17 cellular contexts compared by ENCODE assay signal in the genomic region with DNA sequence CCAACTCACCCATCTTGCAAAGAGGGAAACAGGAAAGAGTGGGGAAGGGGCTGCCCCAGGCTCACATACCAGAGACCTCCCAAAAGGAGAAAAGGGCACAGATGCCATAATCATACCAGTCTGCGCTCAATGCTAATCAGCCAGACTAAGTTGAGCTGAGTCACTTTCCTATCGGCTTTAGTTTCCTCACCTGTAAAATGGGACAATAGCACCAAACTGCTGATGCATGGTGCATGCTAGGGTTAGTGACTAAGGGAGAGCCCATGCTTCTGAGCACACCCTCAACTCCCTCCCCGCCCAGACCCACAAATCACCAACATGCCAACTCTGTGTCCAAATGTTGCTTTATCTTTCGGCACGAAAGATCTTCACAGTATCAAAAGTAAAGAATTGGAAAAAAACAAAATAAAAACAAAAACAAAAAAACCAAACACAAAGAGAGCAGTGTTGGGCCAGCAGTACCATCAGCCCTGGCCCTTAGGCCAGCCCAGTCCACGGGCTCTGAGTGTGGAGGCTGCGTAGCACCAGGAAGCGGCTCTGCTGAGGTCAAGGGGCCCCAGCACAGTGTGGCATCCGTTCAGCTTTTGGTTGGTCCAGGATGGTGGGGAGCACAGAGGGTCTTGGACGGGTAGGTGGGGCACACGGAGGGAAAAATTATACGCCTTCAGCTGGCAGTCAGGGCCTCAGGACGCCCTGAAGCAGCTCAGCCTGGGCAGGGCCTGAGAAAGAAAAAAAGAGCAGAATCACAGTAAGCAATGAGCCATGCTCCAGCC. TPM values are rescaled to one million over a fixed set of nuclear protein-coding genes. Genes with fewer than 3 reads are reported as not detected.
DNase-seq lines count a peak whose midpoint lies in the region; ATAC-seq and TF ChIP-seq lines count a peak whose summit lies in the region.
"Had no signal": no experiment of that assay in that cellular context is flagged by ENCODE, and none has a peak within 500 bp of the region (broad histone marks: within the 10 kb centered on the region; RNA-seq: fewer than 3 reads in every experiment).

No MANE protein-coding gene starts in this region.

- peaks cover 6 to 15% of the 10 kb centered on the region in 2 experiments; a peak in 2 of 4 replicates for H3K4me1 ChIP-seq in SK-N-SH (ENCODE audit: control insufficient read depth in 1 of 2, insufficient read depth in 2 of 2, low read depth in 1 of 2, low read length in 1 of 2)
- no peaks in the 10 kb centered on the region; the same call in 1 of the 2 replicates for H3K4me1 ChIP-seq in GM23338 (ENCODE audit: insufficient read depth)
- H3K4me1 ChIP-seq in neural progenitor cell, result no peaks in the 10 kb centered on the region
- no peaks in the 10 kb centered on the region for H3K4me1 ChIP-seq in A673 (ENCODE audit: insufficient read depth, low read length, poor library complexity, severe bottlenecking)

- no peak for TF ChIP-seq RAD21 in SK-N-SH (IDR thresholded peaks at IDR 0.05; ENCODE audit: low read length)

- peaks cover 10% of the 10 kb centered on the region for H3F3A ChIP-seq in SK-N-SH (replicated peaks; ENCODE audit: insufficient read depth)
- peaks cover 13% of the 10 kb centered on the region for H3F3A ChIP-seq in GM23338 (replicated peaks; ENCODE audit: low read depth)
- peaks cover 22% of the 10 kb centered on the region for H3F3A ChIP-seq in neural progenitor cell (ENCODE audit: low read depth)

- H3K4me3 Mint-ChIP-seq in GM23338 (peak overlapping the region; percentile 32; the same call in 1 of the 3 replicates), neural progenitor cell (peak overlapping the region; percentile 46)
- H3K4me3 Mint-ChIP-seq in activated naive CD8-positive, alpha-beta T cell treated with anti-CD3 and anti-CD28 coated beads, Interleukin-2, amount 10 ng/mL, durations not matched to agents 7 days and 5 days, result no peak overlapping the region

- peaks cover 35% of the 10 kb centered on the region for H3K79me2 ChIP-seq in SK-N-SH (ENCODE audit: insufficient read depth)
- H3K79me2 ChIP-seq in GM23338 (replicated peaks; ENCODE audit: insufficient read depth), result peaks cover 16% of the 10 kb centered on the region
- H3K79me2 ChIP-seq in neural progenitor cell (ENCODE audit: low read depth), result peaks cover 25% of the 10 kb centered on the region

- H3K4me1 Mint-ChIP-seq in GM23338 (peaks cover 9% of the 10 kb centered on the region), neural progenitor cell (peaks cover 21% of the 10 kb centered on the region)
- peaks cover 35% of the 10 kb centered on the region for H3K4me1 Mint-ChIP-seq in activated naive CD8-positive, alpha-beta T cell treated with anti-CD3 and anti-CD28 coated beads, Interleukin-2, amount 10 ng/mL, durations not matched to agents 7 days and 5 days

- peaks cover 22 to 56% of the 10 kb centered on the region in 2 experiments for H3K36me3 ChIP-seq in SK-N-SH (replicated peaks in 1 of 2; ENCODE audit: control insufficient read depth in 1 of 2, insufficient read depth in 2 of 2, low read length in 1 of 2)
- H3K36me3 ChIP-seq in GM23338 (ENCODE audit: insufficient read depth), result peaks cover 21% of the 10 kb centered on the region
- H3K36me3 ChIP-seq in neural progenitor cell, result no peaks in the 10 kb centered on the region
- peaks cover 24% of the 10 kb centered on the region for H3K36me3 ChIP-seq in A673 (ENCODE audit: insufficient read depth, low read length, poor library complexity, severe bottlenecking)
- H3K36me3 ChIP-seq: ovary had no signal

- TF ChIP-seq EP300 in SK-N-SH (IDR thresholded peaks at IDR 0.05; ENCODE audit: borderline replicate concordance in 1 of 2, low read depth in 1 of 2, low read length in 1 of 2), result no peak

- 84% methylated on average over 13 of the region's 13 CpGs for WGBS in SK-N-SH (ENCODE audit: low lambda C conversion rate)

- POLR2A ChIA-PET in SK-N-SH (lab: Yijun Ruan, JAX), result interaction anchor here (0.8 kb wide), 1 partner anchor 23 kb away, joined by 3 read pairs; no protein-coding TSS in a partner anchor
- POLR2A ChIA-PET in activated naive CD8-positive, alpha-beta T cell treated with anti-CD3 and anti-CD28 coated beads, Interleukin-2, amount 10 ng/mL, durations not matched to agents 7 days and 5 days (lab: Charles Lee), result interaction anchor here (0.6 to 1.2 kb wide), 3 partner anchors 21 to 204 kb away, joined by 3 to 4 read pairs (median 3); no protein-coding TSS in a partner anchor
- POLR2A ChIA-PET in A673 (lab: Charles Lee; ENCODE audit: low non-redundant PET), result no interaction called here

- H3K27me3 Mint-ChIP-seq in GM23338 (ENCODE audit: insufficient read depth, low read depth, poor library complexity), result peaks cover 18% of the 10 kb centered on the region
- no peaks in the 10 kb centered on the region for H3K27me3 Mint-ChIP-seq in activated naive CD8-positive, alpha-beta T cell treated with anti-CD3 and anti-CD28 coated beads, Interleukin-2, amount 10 ng/mL, durations not matched to agents 7 days and 5 days
- H3K27me3 Mint-ChIP-seq in neural progenitor cell (ENCODE audit: insufficient read depth, low read depth), result peaks cover 4% of the 10 kb centered on the region

- H3K27ac ChIP-seq in SK-N-SH (ENCODE audit: low read depth in 2 of 2, low read length in 1 of 2), result peak overlapping the region in 1 of 2 experiments; percentile 11; a peak in 1 of 4 replicates
- no peak overlapping the region for H3K27ac ChIP-seq in GM23338 (ENCODE audit: low read depth)
- no peak overlapping the region for H3K27ac ChIP-seq in neural progenitor cell
- H3K27ac ChIP-seq in A673 (ENCODE audit: low read depth, low read length, poor library complexity, severe bottlenecking), result no peak overlapping the region
- H3K27ac ChIP-seq: KMS-11, ovary had no signal

- no peaks in the 10 kb centered on the region for H3K9me2 ChIP-seq in SK-N-SH
- no peaks in the 10 kb centered on the region for H3K9me2 ChIP-seq in GM23338 (ENCODE audit: insufficient read depth)

- no peak for DNase-seq in SK-N-SH
- DNase-seq in GM23338 (ENCODE audit: low spot score), result no peak
- no peak for DNase-seq in activated naive CD8-positive, alpha-beta T cell treated with anti-CD3 and anti-CD28 coated beads, Interleukin-2, amount 10 ng/mL, durations not matched to agents 7 days and 5 days
- DNase-seq in neural progenitor cell (ENCODE audit: low spot score), result no peak
- no peak for DNase-seq in SW480 (ENCODE audit: low spot score)
- DNase-seq in A673 (ENCODE audit: low spot score), result no peak
- DNase-seq: activated CD8-positive, alpha-beta memory T cell treated with anti-CD3 and anti-CD28 coated beads for 24 hours; DMS79; NCI-H1930; NCI-H82; stimulated activated CD4-positive, alpha-beta T cell treated with anti-CD3 and anti-CD28 coated beads, Interleukin-4, amount 100 ng/mL, for 24 hours had no signal

- CTCF ChIA-PET in SK-N-SH (lab: Yijun Ruan, JAX), result interaction anchor here (1.0 to 3.7 kb wide), 3 partner anchors 14 to 18 kb away, joined by 3 to 15 read pairs (median 3); no protein-coding TSS in a partner anchor
- CTCF ChIA-PET in A673 (lab: Charles Lee), result no interaction called here

- intact Hi-C loops in A673 (cut with micrococcal nuclease; ENCODE audit: unreplicated experiment), result no loop called here

- peak overlapping the region; percentile 11; the same call in 1 of the 2 replicates for H3K4me2 ChIP-seq in SK-N-SH
- no peak overlapping the region for H3K4me2 ChIP-seq in GM23338
- H3K4me2 ChIP-seq in neural progenitor cell, result no peak overlapping the region
- H3K4me2 ChIP-seq: KMS-11 had no signal

- TF ChIP-seq CTCF in SK-N-SH (IDR thresholded peaks at IDR 0.05) (no peak), GM23338 (conservative IDR thresholded peaks at IDR 0.05; ENCODE audit: low read depth in 2 of 2) (no peak), neural progenitor cell (IDR thresholded peaks at IDR 0.05) (no peak), A673 (conservative IDR thresholded peaks at IDR 0.05; ENCODE audit: low read depth, low read length) (no peak)

- H3K9ac ChIP-seq in SK-N-SH, result no peak overlapping the region
- H3K9ac ChIP-seq in neural progenitor cell, result no peak overlapping the region
- H3K9ac ChIP-seq: KMS-11 had no signal

- H2AFZ ChIP-seq in SK-N-SH (ENCODE audit: low read depth) (no peak overlapping the region), GM23338 (no peak overlapping the region), neural progenitor cell (replicated peaks) (no peak overlapping the region)

- H3K9me3 Mint-ChIP-seq in GM23338, result no peaks in the 10 kb centered on the region; the same call in 2 of the 3 replicates
- H3K9me3 Mint-ChIP-seq in activated naive CD8-positive, alpha-beta T cell treated with anti-CD3 and anti-CD28 coated beads, Interleukin-2, amount 10 ng/mL, durations not matched to agents 7 days and 5 days, result no peaks in the 10 kb centered on the region
- H3K9me3 Mint-ChIP-seq in neural progenitor cell, result no peaks in the 10 kb centered on the region

- H3K27me3 ChIP-seq in SK-N-SH (ENCODE audit: insufficient read depth) (no peaks in the 10 kb centered on the region), GM23338 (ENCODE audit: insufficient read depth) (no peaks in the 10 kb centered on the region), neural progenitor cell (no peaks in the 10 kb centered on the region), A673 (replicated peaks; ENCODE audit: insufficient read depth, low read depth, low read length, poor library complexity) (no peaks in the 10 kb centered on the region)
- H3K27me3 ChIP-seq: heart left ventricle, ovary had no signal

- BruUV-seq in A673 (replicated peaks; lab: Mats Ljungman, UMichigan), result no TSS peak

- no peaks in the 10 kb centered on the region for H3K9me3 ChIP-seq in SK-N-SH
- H3K9me3 ChIP-seq in neural progenitor cell (ENCODE audit: low read depth), result no peaks in the 10 kb centered on the region
- no peaks in the 10 kb centered on the region for H3K9me3 ChIP-seq in A673 (ENCODE audit: low read depth, low read length, poor library complexity, severe bottlenecking)
- H3K9me3 ChIP-seq: heart left ventricle, ovary had no signal

- H4K20me1 ChIP-seq in SK-N-SH (ENCODE audit: insufficient read depth) (no peaks in the 10 kb centered on the region), GM23338 (replicated peaks; ENCODE audit: insufficient read depth) (peaks cover 8% of the 10 kb centered on the region; the same call in 1 of the 2 replicates), neural progenitor cell (ENCODE audit: low read depth) (peaks cover 7% of the 10 kb centered on the region)

- H3K4me3 ChIP-seq in SK-N-SH (ENCODE audit: low read depth in 2 of 2, low read length in 1 of 2) (no peak overlapping the region), GM23338 (no peak overlapping the region), neural progenitor cell (no peak overlapping the region), A673 (ENCODE audit: low read depth, low read length, poor library complexity, severe bottlenecking) (no peak overlapping the region)
- H3K4me3 ChIP-seq: GM12878, heart left ventricle, ovary had no signal

- H3K36me3 Mint-ChIP-seq in GM23338 (ENCODE audit: low read depth) (peaks cover 60% of the 10 kb centered on the region), neural progenitor cell (peaks cover 23% of the 10 kb centered on the region)
- peaks cover 28% of the 10 kb centered on the region for H3K36me3 Mint-ChIP-seq in activated naive CD8-positive, alpha-beta T cell treated with anti-CD3 and anti-CD28 coated beads, Interleukin-2, amount 10 ng/mL, durations not matched to agents 7 days and 5 days

- no peak for ATAC-seq in SK-N-SH treated with all-trans-retinoic acid at 6 μM for 48 hours
- ATAC-seq in GM23338, result no peak
- ATAC-seq in activated naive CD8-positive, alpha-beta T cell treated with anti-CD3 and anti-CD28 coated beads, Interleukin-2, amount 10 ng/mL, durations not matched to agents 7 days and 5 days (ENCODE audit: low read depth), result no peak
- no peak for ATAC-seq in GM18907 (IDR thresholded peaks at IDR 0.05; ENCODE audit: unreplicated experiment)
- ATAC-seq: GM12878, heart left ventricle had no signal

- no peak overlapping the region for H3K27ac Mint-ChIP-seq in GM23338
- H3K27ac Mint-ChIP-seq in activated naive CD8-positive, alpha-beta T cell treated with anti-CD3 and anti-CD28 coated beads, Interleukin-2, amount 10 ng/mL, durations not matched to agents 7 days and 5 days, result peak overlapping the region; percentile 45
- no peak overlapping the region for H3K27ac Mint-ChIP-seq in neural progenitor cell

RNA-seq across cellular contexts. Expression of a gene that starts 2.9 kb away (rescaled TPM):
- polyA plus RNA-seq in SK-N-SH (2012; rRNA removed) (158 and 176 TPM in 2 replicates), GM23338 (2016; fragmentation: Nextera tagmentation; extraction: Ambion mirVana) (67.1 and 73.4 TPM in 2 replicates)
- polyA plus RNA-seq in SK-N-SH (2012; cell fraction: cytosol; rRNA removed), result 77.5 and 107 TPM in 2 replicates
- 306 and 385 TPM in 2 replicates for polyA plus RNA-seq in SK-N-SH (2012; cell fraction: nucleus; rRNA removed)
- 115 and 139 TPM in 2 replicates for total RNA-seq in GM23338 (2014; rRNA removed; shearing (Covaris generic))
- total RNA-seq in activated naive CD8-positive, alpha-beta T cell treated with anti-CD3 and anti-CD28 coated beads, Interleukin-2, amount 10 ng/mL, durations not matched to agents 7 days and 5 days, result 100 to 1,000 TPM; 132 to 135 TPM
- total RNA-seq in neural progenitor cell (ENCODE audit: low replicate concordance) (60.7 and 118 TPM in 2 replicates), A673 (2021) (82.3 and 87.7 TPM in 2 replicates)

RNA-seq across cellular contexts. Expression of a gene that starts 10.0 kb away (rescaled TPM):
- polyA plus RNA-seq in SK-N-SH (2012; rRNA removed) (1.9 and 2.2 TPM in 2 replicates), GM23338 (2016; fragmentation: Nextera tagmentation; extraction: Ambion mirVana) (2.2 and 2.8 TPM in 2 replicates)
- 0.67 and 1.2 TPM in 2 replicates for polyA plus RNA-seq in SK-N-SH (2012; cell fraction: cytosol; rRNA removed)
- 11.8 and 14.3 TPM in 2 replicates for polyA plus RNA-seq in SK-N-SH (2012; cell fraction: nucleus; rRNA removed)
- 4.9 and 11.1 TPM in 2 replicates for total RNA-seq in GM23338 (2014; rRNA removed; shearing (Covaris generic))
- total RNA-seq in activated naive CD8-positive, alpha-beta T cell treated with anti-CD3 and anti-CD28 coated beads, Interleukin-2, amount 10 ng/mL, durations not matched to agents 7 days and 5 days, result 1 to 10 TPM; 3.7 to 6.0 TPM
- total RNA-seq in neural progenitor cell (ENCODE audit: low replicate concordance) (0.54 and 0.93 TPM in 2 replicates), A673 (2021) (13.1 and 15.0 TPM in 2 replicates)

RNA-seq across cellular contexts. Expression of a gene that starts 22.2 kb away (rescaled TPM):
- polyA plus RNA-seq in SK-N-SH (2012; rRNA removed) (183 and 206 TPM in 2 replicates), GM23338 (2016; fragmentation: Nextera tagmentation; extraction: Ambion mirVana) (128 TPM in 2 replicates)
- 60.8 and 101 TPM in 2 replicates for polyA plus RNA-seq in SK-N-SH (2012; cell fraction: cytosol; rRNA removed)
- polyA plus RNA-seq in SK-N-SH (2012; cell fraction: nucleus; rRNA removed), result 702 and 826 TPM in 2 replicates
- total RNA-seq in GM23338 (2014; rRNA removed; shearing (Covaris generic)), result 73.0 and 94.7 TPM in 2 replicates
- 10 to 100 TPM; 51.6 to 60.6 TPM for total RNA-seq in activated naive CD8-positive, alpha-beta T cell treated with anti-CD3 and anti-CD28 coated beads, Interleukin-2, amount 10 ng/mL, durations not matched to agents 7 days and 5 days
- total RNA-seq in neural progenitor cell (ENCODE audit: low replicate concordance) (38.7 and 208 TPM in 2 replicates), A673 (2021) (116 and 132 TPM in 2 replicates)

RNA-seq across cellular contexts. Expression of a gene that starts 34.7 kb away (rescaled TPM):
- 44.4 and 48.1 TPM in 2 replicates for polyA plus RNA-seq in SK-N-SH (2012; rRNA removed)
- 10.1 and 14.0 TPM in 2 replicates for polyA plus RNA-seq in SK-N-SH (2012; cell fraction: cytosol; rRNA removed)
- polyA plus RNA-seq in SK-N-SH (2012; cell fraction: nucleus; rRNA removed), result 327 and 442 TPM in 2 replicates
- total RNA-seq in GM23338 (2014; rRNA removed; shearing (Covaris generic)), result 46.9 and 58.6 TPM in 2 replicates
- 44.4 and 46.1 TPM in 2 replicates for polyA plus RNA-seq in GM23338 (2016; fragmentation: Nextera tagmentation; extraction: Ambion mirVana)
- 100 to 1,000 TPM; 142 to 153 TPM for total RNA-seq in activated naive CD8-positive, alpha-beta T cell treated with anti-CD3 and anti-CD28 coated beads, Interleukin-2, amount 10 ng/mL, durations not matched to agents 7 days and 5 days
- total RNA-seq in neural progenitor cell (ENCODE audit: low replicate concordance), result 42.5 and 78.5 TPM in 2 replicates
- 43.8 and 53.5 TPM in 2 replicates for total RNA-seq in A673 (2021)

RNA-seq across cellular contexts. Expression of a gene that starts 46.2 kb away (rescaled TPM):
- polyA plus RNA-seq in SK-N-SH (2012; rRNA removed) (176 and 244 TPM in 2 replicates), GM23338 (2016; fragmentation: Nextera tagmentation; extraction: Ambion mirVana) (102 and 106 TPM in 2 replicates)
- 109 and 114 TPM in 2 replicates for polyA plus RNA-seq in SK-N-SH (2012; cell fraction: cytosol; rRNA removed)
- polyA plus RNA-seq in SK-N-SH (2012; cell fraction: nucleus; rRNA removed), result 1,021 and 1,050 TPM in 2 replicates
- 242 and 290 TPM in 2 replicates for total RNA-seq in GM23338 (2014; rRNA removed; shearing (Covaris generic))
- 10 to 100 TPM; 82.5 to 87.0 TPM for total RNA-seq in activated naive CD8-positive, alpha-beta T cell treated with anti-CD3 and anti-CD28 coated beads, Interleukin-2, amount 10 ng/mL, durations not matched to agents 7 days and 5 days
- total RNA-seq in neural progenitor cell (ENCODE audit: low replicate concordance) (113 and 338 TPM in 2 replicates), A673 (2021) (271 and 286 TPM in 2 replicates)
